Comparison of ENCODE assay signal across 8 cellular contexts in the genomic region with DNA sequence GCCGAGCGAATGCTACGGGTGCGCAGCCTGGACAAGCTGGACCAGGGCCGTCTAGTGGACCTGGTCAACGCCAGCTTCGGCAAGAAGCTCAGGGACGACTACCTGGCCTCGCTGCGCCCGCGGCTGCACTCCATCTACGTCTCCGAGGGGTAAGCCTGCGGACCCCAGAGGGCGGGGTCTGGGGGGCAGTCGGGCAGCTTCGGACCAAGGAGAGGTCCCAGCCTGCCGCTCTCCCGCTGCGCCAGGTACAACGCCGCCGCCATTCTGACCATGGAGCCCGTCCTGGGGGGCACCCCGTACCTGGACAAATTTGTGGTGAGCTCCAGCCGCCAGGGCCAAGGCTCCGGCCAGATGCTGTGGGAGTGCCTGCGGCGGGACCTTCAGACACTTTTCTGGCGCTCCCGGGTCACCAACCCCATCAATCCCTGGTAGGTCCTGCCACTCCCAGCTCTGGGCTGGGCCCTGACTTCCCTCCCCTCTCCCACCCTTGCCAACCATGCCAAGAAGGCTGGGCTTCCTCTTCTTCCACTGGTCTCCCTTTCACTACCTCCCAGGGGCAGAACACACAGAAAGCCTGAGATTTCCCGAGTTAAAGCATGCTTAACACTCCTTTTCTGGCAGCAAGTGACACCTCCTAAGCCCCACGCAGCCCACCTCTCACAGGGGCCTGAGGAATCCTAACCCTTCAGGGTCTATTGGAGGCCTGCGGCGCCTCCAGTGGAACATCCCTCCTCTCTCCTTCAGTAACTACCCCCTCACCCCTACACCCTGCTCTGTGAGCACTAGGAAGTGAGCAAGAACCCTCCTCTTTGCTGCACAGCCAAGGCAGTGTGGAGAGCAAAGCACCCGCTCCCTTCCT. TPM values are rescaled to one million over a fixed set of nuclear protein-coding genes. Genes with fewer than 3 reads are reported as not detected.
DNase-seq lines count a peak whose midpoint lies in the region; ATAC-seq and TF ChIP-seq lines count a peak whose summit lies in the region.

No MANE protein-coding gene starts in this region.

- TF ChIP-seq CTCF in SU-DHL-6 (IDR thresholded peaks at IDR 0.05; ENCODE audit: insufficient read depth, low read length, poor library complexity, severe bottlenecking): no peak

- H3K27me3 ChIP-seq in SU-DHL-6 (ENCODE audit: low read length): no peaks in the 10 kb centered on the region

- H3K9me3 Mint-ChIP-seq in T-helper 1 cell treated with Interleukin-12 subunit alpha and Interleukin-12 subunit beta and Interleukin-4 antibody, amounts not matched to agents 30 μg/mL and 1 μg/mL, for 36 hours: no peaks in the 10 kb centered on the region

- H3F3A ChIP-seq in SU-DHL-6 (ENCODE audit: insufficient read depth): no peaks in the 10 kb centered on the region; the same call in 1 of the 2 replicates

- ATAC-seq in sciatic nerve (peak; percentile 8), GM19397 (IDR thresholded peaks at IDR 0.05; ENCODE audit: unreplicated experiment) (no peak)

- H3K79me2 ChIP-seq in SU-DHL-6 (ENCODE audit: insufficient read depth, low read length): no peaks in the 10 kb centered on the region

- intact Hi-C loops in sciatic nerve (cut with DNase I): no loop called here

- H3K9ac ChIP-seq in SU-DHL-6 (ENCODE audit: low read length): peak overlapping the region; percentile 67

- DNase-seq in T-helper 1 cell: no peak
- DNase-seq in glomerular visceral epithelial cell (ENCODE audit: extremely low spot score): peak; percentile 30
- no peak for DNase-seq in sciatic nerve (ENCODE audit: low spot score)
- DNase-seq in NCI-H2171 (lab: John Stamatoyannopoulos, UW): no peak
- DNase-seq in NCI-H345 (lab: John Stamatoyannopoulos, UW): no peak

- H3K9me3 ChIP-seq in SU-DHL-6 (ENCODE audit: insufficient read depth, low read length): no peaks in the 10 kb centered on the region

- H3K4me3 ChIP-seq in SU-DHL-6 (ENCODE audit: insufficient read depth, low read length, poor library complexity, severe bottlenecking): peak overlapping the region; percentile 81

- H3K27ac ChIP-seq in SU-DHL-6 (ENCODE audit: low read depth, low read length): 0 out of 2 replicates have a peak overlapping the region, but pooled peaks have one; percentile 17

- peak overlapping the region; percentile 33 for H3K27ac Mint-ChIP-seq in T-helper 1 cell treated with Interleukin-12 subunit alpha and Interleukin-12 subunit beta and Interleukin-4 antibody, amounts not matched to agents 30 μg/mL and 1 μg/mL, for 36 hours

- no peaks in the 10 kb centered on the region for H3K9me2 ChIP-seq in SU-DHL-6 (replicated peaks; ENCODE audit: insufficient read depth, low read length)

- peak overlapping the region; percentile 78 for H3K4me2 ChIP-seq in SU-DHL-6 (ENCODE audit: low read depth, low read length, poor library complexity, severe bottlenecking)

- peak overlapping the region; percentile 90 for H3K4me3 Mint-ChIP-seq in T-helper 1 cell treated with Interleukin-12 subunit alpha and Interleukin-12 subunit beta and Interleukin-4 antibody, amounts not matched to agents 30 μg/mL and 1 μg/mL, for 36 hours

- H3K4me1 Mint-ChIP-seq in T-helper 1 cell treated with Interleukin-12 subunit alpha and Interleukin-12 subunit beta and Interleukin-4 antibody, amounts not matched to agents 30 μg/mL and 1 μg/mL, for 36 hours (ENCODE audit: low read depth): peaks cover 17% of the 10 kb centered on the region

- H4K20me1 ChIP-seq in SU-DHL-6 (ENCODE audit: low read depth, low read length): no peaks in the 10 kb centered on the region

- peaks cover 26% of the 10 kb centered on the region for H3K27me3 Mint-ChIP-seq in T-helper 1 cell treated with Interleukin-12 subunit alpha and Interleukin-12 subunit beta and Interleukin-4 antibody, amounts not matched to agents 30 μg/mL and 1 μg/mL, for 36 hours (ENCODE audit: low read depth)

- peak overlapping the region; percentile 73 for H2AFZ ChIP-seq in SU-DHL-6 (ENCODE audit: low read depth, low read length, severe bottlenecking)

- no peaks in the 10 kb centered on the region for H3K36me3 ChIP-seq in SU-DHL-6 (ENCODE audit: low read length)

- H3K36me3 Mint-ChIP-seq in T-helper 1 cell treated with Interleukin-12 subunit alpha and Interleukin-12 subunit beta and Interleukin-4 antibody, amounts not matched to agents 30 μg/mL and 1 μg/mL, for 36 hours (ENCODE audit: low read depth): peaks cover 5% of the 10 kb centered on the region

RNA-seq across cellular contexts. Expression of a gene that starts 3.2 kb away (rescaled TPM):
- total RNA-seq in sciatic nerve: 0.58 TPM

RNA-seq across cellular contexts. Expression of a gene that starts 7.2 kb away (rescaled TPM):
- total RNA-seq in sciatic nerve: 17.7 TPM

RNA-seq across cellular contexts. Expression of a gene that starts 53.8 kb away (rescaled TPM):
- total RNA-seq in sciatic nerve: not detected

RNA-seq across cellular contexts. Expression of a gene that starts 58.9 kb away (rescaled TPM):
- 32.5 TPM for total RNA-seq in sciatic nerve
